In the genomic region with DNA sequence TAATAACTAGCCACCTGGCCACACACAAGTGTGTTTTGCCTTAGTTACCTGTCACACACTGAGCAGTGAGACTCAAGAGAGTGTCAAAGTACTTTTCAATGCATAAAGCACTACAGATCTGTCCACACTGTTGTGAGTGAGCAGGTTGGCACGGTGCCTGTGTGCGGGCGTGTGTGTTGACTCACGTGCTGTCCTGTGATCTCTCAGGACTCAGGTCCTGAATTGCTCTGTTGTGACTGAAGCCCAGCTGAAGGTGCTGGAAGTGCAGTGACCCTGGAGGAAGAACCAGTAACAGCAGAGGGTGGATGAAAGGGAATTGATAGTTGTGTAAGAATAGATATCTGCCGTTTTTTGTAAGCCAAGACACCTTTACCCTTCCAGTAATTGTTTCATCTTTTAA, we compare ENCODE assay signal across 1 cellular context.
TF ChIP-seq lines count a peak whose summit lies in the region.

No MANE protein-coding gene starts in this region.

TF ChIP-seq in K562, 482 proteins besides CTCF, POLR2A, EP300 and RAD21 (continued from another document):
- TF ChIP-seq, protein P1, sequence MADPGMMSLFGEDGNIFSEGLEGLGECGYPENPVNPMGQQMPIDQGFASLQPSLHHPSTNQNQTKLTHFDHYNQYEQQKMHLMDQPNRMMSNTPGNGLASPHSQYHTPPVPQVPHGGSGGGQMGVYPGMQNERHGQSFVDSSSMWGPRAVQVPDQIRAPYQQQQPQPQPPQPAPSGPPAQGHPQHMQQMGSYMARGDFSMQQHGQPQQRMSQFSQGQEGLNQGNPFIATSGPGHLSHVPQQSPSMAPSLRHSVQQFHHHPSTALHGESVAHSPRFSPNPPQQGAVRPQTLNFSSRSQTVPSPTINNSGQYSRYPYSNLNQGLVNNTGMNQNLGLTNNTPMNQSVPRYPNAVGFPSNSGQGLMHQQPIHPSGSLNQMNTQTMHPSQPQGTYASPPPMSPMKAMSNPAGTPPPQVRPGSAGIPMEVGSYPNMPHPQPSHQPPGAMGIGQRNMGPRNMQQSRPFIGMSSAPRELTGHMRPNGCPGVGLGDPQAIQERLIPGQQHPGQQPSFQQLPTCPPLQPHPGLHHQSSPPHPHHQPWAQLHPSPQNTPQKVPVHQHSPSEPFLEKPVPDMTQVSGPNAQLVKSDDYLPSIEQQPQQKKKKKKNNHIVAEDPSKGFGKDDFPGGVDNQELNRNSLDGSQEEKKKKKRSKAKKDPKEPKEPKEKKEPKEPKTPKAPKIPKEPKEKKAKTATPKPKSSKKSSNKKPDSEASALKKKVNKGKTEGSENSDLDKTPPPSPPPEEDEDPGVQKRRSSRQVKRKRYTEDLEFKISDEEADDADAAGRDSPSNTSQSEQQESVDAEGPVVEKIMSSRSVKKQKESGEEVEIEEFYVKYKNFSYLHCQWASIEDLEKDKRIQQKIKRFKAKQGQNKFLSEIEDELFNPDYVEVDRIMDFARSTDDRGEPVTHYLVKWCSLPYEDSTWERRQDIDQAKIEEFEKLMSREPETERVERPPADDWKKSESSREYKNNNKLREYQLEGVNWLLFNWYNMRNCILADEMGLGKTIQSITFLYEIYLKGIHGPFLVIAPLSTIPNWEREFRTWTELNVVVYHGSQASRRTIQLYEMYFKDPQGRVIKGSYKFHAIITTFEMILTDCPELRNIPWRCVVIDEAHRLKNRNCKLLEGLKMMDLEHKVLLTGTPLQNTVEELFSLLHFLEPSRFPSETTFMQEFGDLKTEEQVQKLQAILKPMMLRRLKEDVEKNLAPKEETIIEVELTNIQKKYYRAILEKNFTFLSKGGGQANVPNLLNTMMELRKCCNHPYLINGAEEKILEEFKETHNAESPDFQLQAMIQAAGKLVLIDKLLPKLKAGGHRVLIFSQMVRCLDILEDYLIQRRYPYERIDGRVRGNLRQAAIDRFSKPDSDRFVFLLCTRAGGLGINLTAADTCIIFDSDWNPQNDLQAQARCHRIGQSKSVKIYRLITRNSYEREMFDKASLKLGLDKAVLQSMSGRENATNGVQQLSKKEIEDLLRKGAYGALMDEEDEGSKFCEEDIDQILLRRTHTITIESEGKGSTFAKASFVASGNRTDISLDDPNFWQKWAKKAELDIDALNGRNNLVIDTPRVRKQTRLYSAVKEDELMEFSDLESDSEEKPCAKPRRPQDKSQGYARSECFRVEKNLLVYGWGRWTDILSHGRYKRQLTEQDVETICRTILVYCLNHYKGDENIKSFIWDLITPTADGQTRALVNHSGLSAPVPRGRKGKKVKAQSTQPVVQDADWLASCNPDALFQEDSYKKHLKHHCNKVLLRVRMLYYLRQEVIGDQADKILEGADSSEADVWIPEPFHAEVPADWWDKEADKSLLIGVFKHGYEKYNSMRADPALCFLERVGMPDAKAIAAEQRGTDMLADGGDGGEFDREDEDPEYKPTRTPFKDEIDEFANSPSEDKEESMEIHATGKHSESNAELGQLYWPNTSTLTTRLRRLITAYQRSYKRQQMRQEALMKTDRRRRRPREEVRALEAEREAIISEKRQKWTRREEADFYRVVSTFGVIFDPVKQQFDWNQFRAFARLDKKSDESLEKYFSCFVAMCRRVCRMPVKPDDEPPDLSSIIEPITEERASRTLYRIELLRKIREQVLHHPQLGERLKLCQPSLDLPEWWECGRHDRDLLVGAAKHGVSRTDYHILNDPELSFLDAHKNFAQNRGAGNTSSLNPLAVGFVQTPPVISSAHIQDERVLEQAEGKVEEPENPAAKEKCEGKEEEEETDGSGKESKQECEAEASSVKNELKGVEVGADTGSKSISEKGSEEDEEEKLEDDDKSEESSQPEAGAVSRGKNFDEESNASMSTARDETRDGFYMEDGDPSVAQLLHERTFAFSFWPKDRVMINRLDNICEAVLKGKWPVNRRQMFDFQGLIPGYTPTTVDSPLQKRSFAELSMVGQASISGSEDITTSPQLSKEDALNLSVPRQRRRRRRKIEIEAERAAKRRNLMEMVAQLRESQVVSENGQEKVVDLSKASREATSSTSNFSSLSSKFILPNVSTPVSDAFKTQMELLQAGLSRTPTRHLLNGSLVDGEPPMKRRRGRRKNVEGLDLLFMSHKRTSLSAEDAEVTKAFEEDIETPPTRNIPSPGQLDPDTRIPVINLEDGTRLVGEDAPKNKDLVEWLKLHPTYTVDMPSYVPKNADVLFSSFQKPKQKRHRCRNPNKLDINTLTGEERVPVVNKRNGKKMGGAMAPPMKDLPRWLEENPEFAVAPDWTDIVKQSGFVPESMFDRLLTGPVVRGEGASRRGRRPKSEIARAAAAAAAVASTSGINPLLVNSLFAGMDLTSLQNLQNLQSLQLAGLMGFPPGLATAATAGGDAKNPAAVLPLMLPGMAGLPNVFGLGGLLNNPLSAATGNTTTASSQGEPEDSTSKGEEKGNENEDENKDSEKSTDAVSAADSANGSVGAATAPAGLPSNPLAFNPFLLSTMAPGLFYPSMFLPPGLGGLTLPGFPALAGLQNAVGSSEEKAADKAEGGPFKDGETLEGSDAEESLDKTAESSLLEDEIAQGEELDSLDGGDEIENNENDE (IDR thresholded peaks at IDR 0.05; ENCODE audit: low read depth, low read length) = no peak
- TF ChIP-seq, protein P2, sequence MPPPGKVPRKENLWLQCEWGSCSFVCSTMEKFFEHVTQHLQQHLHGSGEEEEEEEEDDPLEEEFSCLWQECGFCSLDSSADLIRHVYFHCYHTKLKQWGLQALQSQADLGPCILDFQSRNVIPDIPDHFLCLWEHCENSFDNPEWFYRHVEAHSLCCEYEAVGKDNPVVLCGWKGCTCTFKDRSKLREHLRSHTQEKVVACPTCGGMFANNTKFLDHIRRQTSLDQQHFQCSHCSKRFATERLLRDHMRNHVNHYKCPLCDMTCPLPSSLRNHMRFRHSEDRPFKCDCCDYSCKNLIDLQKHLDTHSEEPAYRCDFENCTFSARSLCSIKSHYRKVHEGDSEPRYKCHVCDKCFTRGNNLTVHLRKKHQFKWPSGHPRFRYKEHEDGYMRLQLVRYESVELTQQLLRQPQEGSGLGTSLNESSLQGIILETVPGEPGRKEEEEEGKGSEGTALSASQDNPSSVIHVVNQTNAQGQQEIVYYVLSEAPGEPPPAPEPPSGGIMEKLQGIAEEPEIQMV (tag; conservative IDR thresholded peaks at IDR 0.05; ENCODE audit: low read depth) = no peak
